Comparison of ENCODE assay signal across 8 cellular contexts in the genomic region with DNA sequence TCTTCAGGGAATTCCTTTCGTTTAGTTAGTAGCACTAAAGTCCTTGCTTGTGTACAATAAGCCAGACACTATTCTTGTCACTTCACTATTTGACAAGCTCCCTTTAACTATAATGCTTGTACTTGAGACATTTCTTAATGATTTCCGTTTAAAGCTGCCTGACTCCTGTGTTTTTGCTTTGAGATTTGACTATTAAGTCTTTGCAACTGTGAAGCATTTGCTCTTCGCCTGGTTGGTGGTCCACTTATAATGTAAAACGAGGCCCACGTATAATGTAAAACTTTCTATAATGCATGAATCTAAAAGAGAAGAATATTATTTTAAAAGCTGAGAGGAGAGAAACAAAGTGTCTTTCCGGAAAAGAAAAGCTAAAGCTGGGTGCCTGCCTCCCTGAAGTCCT.
"Had no signal": no experiment of that assay in that cellular context is flagged by ENCODE, and none has a peak within 500 bp of the region (broad histone marks: within the 10 kb centered on the region; RNA-seq: fewer than 3 reads in every experiment).

No MANE protein-coding gene starts in this region.

- DNase-seq: GOT3, H7, HFFc6, IMR-90, KG1 had no signal

- ATAC-seq: HCT116, K562 had no signal

- H3K36me3 ChIP-seq: HAP-1 had no signal

- H3K4me3 ChIP-seq: HAP-1, K562 had no signal

- H3K9me3 ChIP-seq: HAP-1 had no signal
